In genomic region chr1:121184290-121185127, GRCh38 we compare ENCODE assay signal across 8 cellular contexts. TPM values are rescaled to one million over a fixed set of nuclear protein-coding genes. Genes with fewer than 3 reads are reported as not detected.
A peak's percentile ranks its signal among the peaks of the same experiment; 100 is the strongest.
DNase-seq lines count a peak whose midpoint lies in the region; ATAC-seq and TF ChIP-seq lines count a peak whose summit lies in the region.
"Not testable (repeated sequence)": the region's sequence is repeated elsewhere in the genome, so short reads cannot be mapped to it uniquely, and the experiment has no call there.

TSS of gene FAM72B (minus strand) at chr1:121184340. CDS start at chr1:121183489, 851 bp downstream.
TSS of gene SRGAP2C (plus strand) at chr1:121184975. CDS start at chr1:121187447, 2,472 bp downstream.

- H3K27me3 ChIP-seq in BE2C: not testable (repeated sequence)

- H3K36me3 ChIP-seq in BE2C: not testable (repeated sequence)

- TF ChIP-seq CTCF in BE2C (IDR thresholded peaks at IDR 0.05; ENCODE audit: low read depth, low read length); choroid plexus epithelial cell (conservative IDR thresholded peaks at IDR 0.05; ENCODE audit: low read depth, low read length): not testable (repeated sequence)

- H3K4me3 ChIP-seq in BE2C (ENCODE audit: low read depth, low read length) (peak within 1 kb of the TSS; percentile 55), choroid plexus epithelial cell (ENCODE audit: low read depth, low read length) (peak within 1 kb of the TSS; percentile 56)

- not testable (repeated sequence) for H3K4me1 ChIP-seq in BE2C

- DNase-seq in BE2C: peak; percentile 93
- DNase-seq in NCI-H526 (lab: John Stamatoyannopoulos, UW): peak; percentile 99
- DNase-seq in activated CD4-positive, alpha-beta T cell treated with anti-CD3 and anti-CD28 coated beads for 4 hours: peak; percentile 86 to 89
- DNase-seq in choroid plexus epithelial cell (ENCODE audit: low read depth): peak; percentile 99
- DNase-seq in kidney tubule cell (ENCODE audit: low spot score): peak; percentile 100
- DNase-seq in stimulated activated CD4-positive, alpha-beta T cell treated with anti-CD3 and anti-CD28 coated beads, Interleukin-1b, Interleukin-23, amount 100 ng/mL, for 48 hours: peak; percentile 94

- not testable (repeated sequence) for H3K9me3 ChIP-seq in BE2C

- peak; percentile 79 for ATAC-seq in GM19372 (IDR thresholded peaks at IDR 0.05; ENCODE audit: low read depth, unreplicated experiment)
- ATAC-seq in HG03460 (IDR thresholded peaks at IDR 0.05; ENCODE audit: unreplicated experiment): peak; percentile 76

RNA-seq across cellular contexts. Expression of gene FAM72B, which starts in this region (rescaled TPM):
- polyA plus RNA-seq in BE2C (2012; ENCODE audit: insufficient read depth, insufficient read length, low read depth): 7.1 TPM

RNA-seq across cellular contexts. Expression of gene SRGAP2C, which starts in this region (rescaled TPM):
- polyA plus RNA-seq in BE2C (2012; ENCODE audit: insufficient read depth, insufficient read length, low read depth): 6.8 TPM

Comparison
In these comparisons a context has a peak if more than half of its experiments do, and no peak if none do; other contexts are left out.
1. Peak in every context shown above with its lines: DNase-seq, ATAC-seq and H3K4me3 ChIP-seq.